ENCODE assay signal across 20 cellular contexts in genomic region chr6:127854009-127854408, GRCh38. TPM values are rescaled to one million over a fixed set of nuclear protein-coding genes. Genes with fewer than 3 reads are reported as not detected.
DNase-seq lines count a peak whose midpoint lies in the region; ATAC-seq, FAIRE-seq and TF ChIP-seq lines count a peak whose summit lies in the region.
"Had no signal": no experiment of that assay in that cellular context is flagged by ENCODE, and none has a peak within 500 bp of the region (broad histone marks: within the 10 kb centered on the region; RNA-seq: fewer than 3 reads in every experiment).

No MANE protein-coding gene starts in this region.

- no peak overlapping the region for H3K18ac ChIP-seq in H1 (ENCODE audit: extremely low read depth, low read length)

- no peaks in the 10 kb centered on the region for H3K27me3 ChIP-seq in CD8-positive, alpha-beta memory T cell (ENCODE audit: insufficient read depth, low read length, poor library complexity, severe bottlenecking)
- H3K27me3 ChIP-seq in H1 (replicated peaks in 1 of 4; ENCODE audit: control insufficient read depth in 3 of 4, extremely low read depth in 1 of 4, insufficient read depth in 3 of 4, low read length in 3 of 4): no peaks in the 10 kb centered on the region
- no peaks in the 10 kb centered on the region for H3K27me3 ChIP-seq in naive thymus-derived CD4-positive, alpha-beta T cell (ENCODE audit: control insufficient read depth in 2 of 2, insufficient read depth in 2 of 2, low read length in 2 of 2)
- H3K27me3 ChIP-seq: colonic mucosa, heart right ventricle, neutrophil, SJCRH30 had no signal

- H2AFZ ChIP-seq in H1 (ENCODE audit: low read length): no peak overlapping the region

- no peak overlapping the region for H4K5ac ChIP-seq in H1 (ENCODE audit: insufficient read length, low read depth, low read length)

- H3K14ac ChIP-seq in H1 (ENCODE audit: insufficient read length): no peak overlapping the region

- H3K79me2 ChIP-seq in H1 (ENCODE audit: control insufficient read depth in 1 of 2, insufficient read depth in 2 of 2, low read length in 2 of 2): no peaks in the 10 kb centered on the region

- peaks cover 65% of the 10 kb centered on the region for H3K4me1 ChIP-seq in CD8-positive, alpha-beta memory T cell (ENCODE audit: insufficient read depth, low read length)
- no peaks in the 10 kb centered on the region for H3K4me1 ChIP-seq in H1 (replicated peaks in 1 of 4; ENCODE audit: control insufficient read depth in 3 of 4, insufficient read depth in 4 of 4, low read length in 3 of 4)
- H3K4me1 ChIP-seq in naive thymus-derived CD4-positive, alpha-beta T cell (ENCODE audit: control insufficient read depth in 2 of 2, insufficient read depth in 2 of 2, low read length in 2 of 2): peaks cover 42% of the 10 kb centered on the region in 2 donors
- H3K4me1 ChIP-seq: colonic mucosa, heart right ventricle, SJCRH30 had no signal

- 81% methylated on average over 1 of the region's 1 CpG; no CpG with 5 or more reads in 1 of the 2 experiments for WGBS in H1 (ENCODE audit: extremely low coverage in 1 of 2, insufficient coverage in 1 of 2, insufficient read length in 1 of 2, insufficient replicate concordance in 2 of 2, low coverage in 1 of 2, low lambda C conversion rate in 2 of 2, missing lambda C conversion rate in 1 of 2), 2 experiments

- H3K23ac ChIP-seq in H1 (ENCODE audit: insufficient read length): no peak overlapping the region

- H2BK12ac ChIP-seq in H1 (ENCODE audit: low read depth, low read length): no peak overlapping the region

- peak; percentile 49 to 54; a peak in 3 of 4 replicates for TF ChIP-seq RAD21 in H1 (IDR thresholded peaks at IDR 0.05 in 1 of 2, conservative IDR thresholded peaks at IDR 0.05 in 1 of 2; ENCODE audit: low read depth in 2 of 2, low read length in 2 of 2)

- no peak for FAIRE-seq in H1 (lab: Jason Lieb, UNC)

- intact Hi-C loops in naive thymus-derived CD4-positive, alpha-beta T cell (cut with micrococcal nuclease): loop anchor here (2.0 to 10.0 kb wide), 6 partner anchors 45 to 1521 kb away; partner anchors contain the start of gene THEMIS (in 1 of the 2)

- no peak overlapping the region for H2BK15ac ChIP-seq in H1 (ENCODE audit: low read length)

- no peaks in the 10 kb centered on the region for H3K9me3 ChIP-seq in CD8-positive, alpha-beta memory T cell (ENCODE audit: low read length)
- no peaks in the 10 kb centered on the region for H3K9me3 ChIP-seq in H1 (ENCODE audit: insufficient read depth in 2 of 2, low read depth in 1 of 2, low read length in 1 of 2)
- H3K9me3 ChIP-seq in naive thymus-derived CD4-positive, alpha-beta T cell (ENCODE audit: control insufficient read depth in 2 of 3, low read length in 3 of 3): no peaks in the 10 kb centered on the region
- H3K9me3 ChIP-seq: colonic mucosa, heart right ventricle, neutrophil, SJCRH30, thoracic aorta had no signal

- H3K9ac ChIP-seq in H1 (replicated peaks in 1 of 4; ENCODE audit: extremely low read depth in 1 of 4, low read depth in 3 of 4, low read length in 3 of 4): no peak overlapping the region

- H3K56ac ChIP-seq in H1 (replicated peaks; ENCODE audit: insufficient read length, low read depth, low read length): no peak overlapping the region

- no peak overlapping the region for H2AK5ac ChIP-seq in H1 (ENCODE audit: low read depth, low read length)

- H2BK5ac ChIP-seq in H1 (ENCODE audit: low read depth, low read length): no peak overlapping the region

- H3K4me3 ChIP-seq in CD8-positive, alpha-beta memory T cell (ENCODE audit: low read length): no peak overlapping the region
- H3K4me3 ChIP-seq in H1 (ENCODE audit: extremely low read depth in 1 of 4, insufficient read depth in 2 of 4, low read depth in 3 of 4, low read length in 4 of 4): no peak overlapping the region
- H3K4me3 ChIP-seq in naive thymus-derived CD4-positive, alpha-beta T cell (ENCODE audit: low read length): no peak overlapping the region
- H3K4me3 ChIP-seq: colonic mucosa, heart right ventricle, SJCRH30, thoracic aorta had no signal

- no peak overlapping the region for H3K27ac ChIP-seq in CD8-positive, alpha-beta memory T cell (ENCODE audit: low read depth, low read length)
- H3K27ac ChIP-seq in H1 (ENCODE audit: low read depth, low read length): no peak overlapping the region
- H3K27ac ChIP-seq in naive thymus-derived CD4-positive, alpha-beta T cell (ENCODE audit: low read depth, low read length): no peak overlapping the region
- H3K27ac ChIP-seq: colonic mucosa, heart right ventricle, neutrophil, SJCRH30, thoracic aorta had no signal

- H3K4me3 Mint-ChIP-seq in CD8-positive, alpha-beta memory T cell: no peak overlapping the region
- peak overlapping the region in 1 of 10 donors; percentile 12 for H3K4me3 Mint-ChIP-seq in naive thymus-derived CD4-positive, alpha-beta T cell
- H3K4me3 Mint-ChIP-seq: activated CD4-positive, alpha-beta T cell treated with anti-CD3 and anti-CD28 coated beads for 36 hours had no signal

- H3K4me2 ChIP-seq in H1 (ENCODE audit: insufficient read depth in 1 of 2, low read depth in 2 of 2, low read length in 2 of 2): no peak overlapping the region

- H3K36me3 Mint-ChIP-seq in CD8-positive, alpha-beta memory T cell: peaks cover 6 to 57% (median 21%) of the 10 kb centered on the region in 3 donors
- peaks cover 14 to 52% (median 40%) of the 10 kb centered on the region in 5 donors for H3K36me3 Mint-ChIP-seq in naive thymus-derived CD4-positive, alpha-beta T cell

- no peaks in the 10 kb centered on the region for H3K9me3 Mint-ChIP-seq in CD8-positive, alpha-beta memory T cell
- peaks cover 0 to 11% (median 0%) of the 10 kb centered on the region in 11 donors for H3K9me3 Mint-ChIP-seq in naive thymus-derived CD4-positive, alpha-beta T cell

- TF ChIP-seq EP300 in H1 (IDR thresholded peaks at IDR 0.05; ENCODE audit: borderline replicate concordance in 1 of 2, low read depth in 2 of 2, low read length in 2 of 2): no peak

- H3K79me1 ChIP-seq in H1 (ENCODE audit: low read depth, low read length): no peaks in the 10 kb centered on the region

- H3K27ac Mint-ChIP-seq in CD8-positive, alpha-beta memory T cell: peak overlapping the region in 5 of 8 donors; percentile 5 to 86 (median 48)
- peak overlapping the region in 3 of 9 donors; percentile 2 to 31 (median 29) for H3K27ac Mint-ChIP-seq in naive thymus-derived CD4-positive, alpha-beta T cell
- H3K27ac Mint-ChIP-seq: activated CD4-positive, alpha-beta T cell treated with anti-CD3 and anti-CD28 coated beads for 36 hours had no signal

- H3K23me2 ChIP-seq in H1 (ENCODE audit: low read depth, low read length): no peaks in the 10 kb centered on the region

- TF ChIP-seq CTCF in H1 (IDR thresholded peaks at IDR 0.05; ENCODE audit: control extremely low read depth in 1 of 3, insufficient read depth in 1 of 3, low read depth in 1 of 3, low read length in 3 of 3) (no peak), GM20000 (IDR thresholded peaks at IDR 0.05; ENCODE audit: extremely low read depth, missing control alignments) (no peak)

- no peak overlapping the region for H2BK120ac ChIP-seq in H1 (replicated peaks; ENCODE audit: low read depth, low read length)

- CTCF ChIA-PET in CD8-positive, alpha-beta memory T cell (lab: Charles Lee): interaction anchor here (0.9 to 4.3 kb wide), 7 partner anchors 8 to 474 kb away, joined by 3 to 21 read pairs (median 12); no protein-coding TSS in a partner anchor
- CTCF ChIA-PET in H1 (lab: Charles Lee; ENCODE audit: partially characterized antibody): interaction anchor here (0.5 to 4.2 kb wide), 8 partner anchors 8 to 952 kb away, joined by 3 to 27 read pairs (median 10); partner anchors contain the start of gene PTPRK
- CTCF ChIA-PET in naive thymus-derived CD4-positive, alpha-beta T cell (lab: Charles Lee): interaction anchor here (0.8 to 4.2 kb wide), 6 partner anchors 8 to 474 kb away, joined by 3 to 20 read pairs (median 8); no protein-coding TSS in a partner anchor

- H3K36me3 ChIP-seq in CD8-positive, alpha-beta memory T cell (ENCODE audit: insufficient read depth, low read length): peaks cover 6% of the 10 kb centered on the region
- H3K36me3 ChIP-seq in H1 (ENCODE audit: control insufficient read depth in 2 of 4, insufficient read depth in 4 of 4, low read length in 3 of 4): no peaks in the 10 kb centered on the region
- H3K36me3 ChIP-seq in naive thymus-derived CD4-positive, alpha-beta T cell (ENCODE audit: control insufficient read depth in 2 of 3, insufficient read depth in 3 of 3, low read length in 3 of 3): peaks cover 0 to 19% (median 11%) of the 10 kb centered on the region in 3 experiments
- H3K36me3 ChIP-seq: colonic mucosa, heart right ventricle, neutrophil, SJCRH30, thoracic aorta had no signal

- TF ChIP-seq POLR2A in H1 (IDR thresholded peaks at IDR 0.05; ENCODE audit: control extremely low read depth in 1 of 2, low read depth in 2 of 2, low read length in 2 of 2): no peak

- no peaks in the 10 kb centered on the region for H3K27me3 Mint-ChIP-seq in CD8-positive, alpha-beta memory T cell
- no peaks in the 10 kb centered on the region for H3K27me3 Mint-ChIP-seq in naive thymus-derived CD4-positive, alpha-beta T cell
- H3K27me3 Mint-ChIP-seq: activated CD4-positive, alpha-beta T cell treated with anti-CD3 and anti-CD28 coated beads for 36 hours had no signal

- H4K8ac ChIP-seq in H1 (ENCODE audit: extremely low read depth, insufficient read depth, low read length): no peak overlapping the region

- no peak overlapping the region for H4K91ac ChIP-seq in H1 (replicated peaks; ENCODE audit: insufficient read length, low read length)

- no peak overlapping the region for H3K4ac ChIP-seq in H1 (replicated peaks; ENCODE audit: insufficient read length, low read depth, low read length)

- no peak overlapping the region for H2BK20ac ChIP-seq in H1 (ENCODE audit: low read length)

- H3K4me1 Mint-ChIP-seq in CD8-positive, alpha-beta memory T cell: peaks cover 69 to 99% (median 95%) of the 10 kb centered on the region in 3 donors
- H3K4me1 Mint-ChIP-seq in naive thymus-derived CD4-positive, alpha-beta T cell: peaks cover 44 to 94% (median 88%) of the 10 kb centered on the region in 7 donors

- no peaks in the 10 kb centered on the region for H4K20me1 ChIP-seq in H1 (replicated peaks in 1 of 2; ENCODE audit: control insufficient read depth in 1 of 2, insufficient read depth in 2 of 2, low read length in 2 of 2)

- POLR2A ChIA-PET in CD8-positive, alpha-beta memory T cell (lab: Charles Lee): no interaction called here
- POLR2A ChIA-PET in H1 (lab: Charles Lee; ENCODE audit: partially characterized antibody): no interaction called here
- POLR2A ChIA-PET in naive thymus-derived CD4-positive, alpha-beta T cell (lab: Charles Lee): no interaction called here

- ATAC-seq in HG03442 (IDR thresholded peaks at IDR 0.05; ENCODE audit: unreplicated experiment): no peak
- no peak for ATAC-seq in naive thymus-derived CD4-positive, alpha-beta T cell
- ATAC-seq: activated CD4-positive, alpha-beta T cell treated with anti-CD3 and anti-CD28 coated beads for 36 hours; heart right ventricle had no signal

- no peak for DNase-seq in CD8-positive, alpha-beta memory T cell
- DNase-seq in HT1080 (ENCODE audit: low read depth) (peak; percentile 13), RPMI7951 (ENCODE audit: low read depth) (peak; percentile 30), H1 (ENCODE audit: low read depth in 1 of 2, low spot score in 2 of 2) (no peak), GM20000 (ENCODE audit: low spot score) (no peak)
- DNase-seq in activated CD4-positive, alpha-beta T cell treated with anti-CD3 and anti-CD28 coated beads, Interleukin-2, amount 50 U/mL, for 1 hour: no peak
- no peak for DNase-seq in naive thymus-derived CD4-positive, alpha-beta T cell
- DNase-seq: activated CD4-positive, alpha-beta T cell treated with anti-CD3 and anti-CD28 coated beads for 36 hours; amygdala; colonic mucosa; erythroblast; heart right ventricle; kidney glomerular epithelial cell; midbrain; NCI-H1048; stimulated activated CD4-positive, alpha-beta T cell treated with anti-CD3 and anti-CD28 coated beads, Interleukin-4, amount 100 ng/mL, for 24 hours had no signal

RNA-seq across cellular contexts. Expression of gene THEMIS, which starts 46.8 kb away (rescaled TPM):
- 10 to 100 TPM; 39.9 to 40.6 TPM for total RNA-seq in CD8-positive, alpha-beta memory T cell
- polyA plus RNA-seq in CD8-positive, alpha-beta memory T cell: 107 TPM
- total RNA-seq in HT1080 (2014; rRNA removed; shearing (Covaris generic)): not detected in 2 replicates
- not detected in 2 replicates for polyA plus RNA-seq in HT1080 (2015; cell fraction: cytosol; rRNA removed)
- polyA plus RNA-seq in HT1080 (2015; cell fraction: nucleus; rRNA removed): not detected in 2 replicates
- not detected in 2 replicates for total RNA-seq in RPMI7951 (2014; rRNA removed; shearing (Covaris generic))
- not detected in 2 replicates for total RNA-seq in H1 (2021; fragmentation: NEBNext Ultra II Directional; extraction: Animal tissue kit (Norgen Biotek cat#: 25700))
- polyA plus RNA-seq in H1 (2011; rRNA removed): not detected in 2 replicates
- not detected for polyA plus RNA-seq in H1 (2011; cell fraction: cytosol; rRNA removed)
- polyA plus RNA-seq in H1 (2011; cell fraction: nucleus; rRNA removed): not detected
- polyA plus RNA-seq in H1 (2012, experiment 1 of 2): not detected in 4 replicates
- not detected for polyA plus RNA-seq in H1 (2012, experiment 2 of 2)
- polyA plus RNA-seq in H1 (2013, experiment 1 of 2): not detected
- polyA plus RNA-seq in H1 (2013, experiment 2 of 2): not detected
- not detected in 2 replicates for polyA minus RNA-seq in H1 (2011; rRNA and poly(A)+ RNA removed)
- not detected for polyA minus RNA-seq in H1 (2011; cell fraction: cytosol; rRNA and poly(A)+ RNA removed)
- polyA minus RNA-seq in H1 (2011; cell fraction: nucleus; rRNA and poly(A)+ RNA removed): not detected
- total RNA-seq in naive thymus-derived CD4-positive, alpha-beta T cell: 10 to 100 TPM; 51.3 to 97.3 (median 54.7) TPM
- 100 to 1,000 TPM in 1 of 2 donors, 10 to 100 TPM in 1; 93.4 to 110 TPM for polyA plus RNA-seq in naive thymus-derived CD4-positive, alpha-beta T cell

Comparison
In these comparisons a context has a peak if more than half of its experiments do, and no peak if none do; other contexts are left out.
1. DNase-seq: peak in HT1080 (single experiment) and RPMI7951 (single experiment); none in CD8-positive, alpha-beta memory T cell (0 of 5), H1 (0 of 2), activated CD4-positive, alpha-beta T cell treated with anti-CD3 and anti-CD28 coated beads, Interleukin-2, amount 50 U/mL, for 1 hour (single experiment), GM20000 (single experiment) and naive thymus-derived CD4-positive, alpha-beta T cell (0 of 9).
2. RNA of gene THEMIS, which starts 46.8 kb away (total RNA-seq): 51.3 to 97.3 TPM in naive thymus-derived CD4-positive, alpha-beta T cell and 39.9 to 40.6 TPM in CD8-positive, alpha-beta memory T cell; not detected in HT1080, not detected in RPMI7951 and not detected in H1; every median in the first group is over 10 times any median in the second.